Comparison of ENCODE assay signal across 1 cellular context in the genomic region with DNA sequence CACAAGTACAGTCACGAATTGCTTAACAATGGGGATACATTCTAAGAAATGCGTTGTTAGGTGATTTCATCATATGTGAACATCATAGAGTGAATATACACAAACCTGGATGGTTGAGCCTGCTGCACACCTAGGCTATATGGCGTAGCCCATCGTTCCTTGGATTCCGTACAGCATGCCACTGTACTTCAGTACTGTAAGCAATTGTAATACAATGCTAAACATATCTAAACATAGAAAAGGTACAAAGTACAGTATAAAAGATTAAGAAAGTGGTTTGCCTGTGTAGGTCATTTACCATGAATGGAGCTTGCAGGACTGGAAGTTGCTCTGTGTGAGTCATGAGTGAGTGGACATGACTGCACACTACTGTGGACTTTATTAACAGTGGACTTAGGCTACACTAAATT.
TF ChIP-seq lines count a peak whose summit lies in the region.

No MANE protein-coding gene starts in this region.

TF ChIP-seq in HCT116, 20 proteins besides CTCF, POLR2A, EP300 and RAD21 (continued from another document):
- TF ChIP-seq FOSL1 (IDR thresholded peaks at IDR 0.05; ENCODE audit: low read depth) (peak; percentile 79), ELF1 (IDR thresholded peaks at IDR 0.05; ENCODE audit: borderline replicate concordance, low read depth) (no peak), JUND (IDR thresholded peaks at IDR 0.05) (peak; percentile 60), ZNF274 (IDR thresholded peaks at IDR 0.05; ENCODE audit: low read depth, low read length) (no peak), CBX3 (IDR thresholded peaks at IDR 0.05; ENCODE audit: low read depth) (no peak)
- TF ChIP-seq, protein P1, sequence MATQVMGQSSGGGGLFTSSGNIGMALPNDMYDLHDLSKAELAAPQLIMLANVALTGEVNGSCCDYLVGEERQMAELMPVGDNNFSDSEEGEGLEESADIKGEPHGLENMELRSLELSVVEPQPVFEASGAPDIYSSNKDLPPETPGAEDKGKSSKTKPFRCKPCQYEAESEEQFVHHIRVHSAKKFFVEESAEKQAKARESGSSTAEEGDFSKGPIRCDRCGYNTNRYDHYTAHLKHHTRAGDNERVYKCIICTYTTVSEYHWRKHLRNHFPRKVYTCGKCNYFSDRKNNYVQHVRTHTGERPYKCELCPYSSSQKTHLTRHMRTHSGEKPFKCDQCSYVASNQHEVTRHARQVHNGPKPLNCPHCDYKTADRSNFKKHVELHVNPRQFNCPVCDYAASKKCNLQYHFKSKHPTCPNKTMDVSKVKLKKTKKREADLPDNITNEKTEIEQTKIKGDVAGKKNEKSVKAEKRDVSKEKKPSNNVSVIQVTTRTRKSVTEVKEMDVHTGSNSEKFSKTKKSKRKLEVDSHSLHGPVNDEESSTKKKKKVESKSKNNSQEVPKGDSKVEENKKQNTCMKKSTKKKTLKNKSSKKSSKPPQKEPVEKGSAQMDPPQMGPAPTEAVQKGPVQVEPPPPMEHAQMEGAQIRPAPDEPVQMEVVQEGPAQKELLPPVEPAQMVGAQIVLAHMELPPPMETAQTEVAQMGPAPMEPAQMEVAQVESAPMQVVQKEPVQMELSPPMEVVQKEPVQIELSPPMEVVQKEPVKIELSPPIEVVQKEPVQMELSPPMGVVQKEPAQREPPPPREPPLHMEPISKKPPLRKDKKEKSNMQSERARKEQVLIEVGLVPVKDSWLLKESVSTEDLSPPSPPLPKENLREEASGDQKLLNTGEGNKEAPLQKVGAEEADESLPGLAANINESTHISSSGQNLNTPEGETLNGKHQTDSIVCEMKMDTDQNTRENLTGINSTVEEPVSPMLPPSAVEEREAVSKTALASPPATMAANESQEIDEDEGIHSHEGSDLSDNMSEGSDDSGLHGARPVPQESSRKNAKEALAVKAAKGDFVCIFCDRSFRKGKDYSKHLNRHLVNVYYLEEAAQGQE (IDR thresholded peaks at IDR 0.05; ENCODE audit: low read depth): no peak
- TF ChIP-seq, protein P2, sequence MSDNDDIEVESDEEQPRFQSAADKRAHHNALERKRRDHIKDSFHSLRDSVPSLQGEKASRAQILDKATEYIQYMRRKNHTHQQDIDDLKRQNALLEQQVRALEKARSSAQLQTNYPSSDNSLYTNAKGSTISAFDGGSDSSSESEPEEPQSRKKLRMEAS (IDR thresholded peaks at IDR 0.05): no peak
